In the genomic region with DNA sequence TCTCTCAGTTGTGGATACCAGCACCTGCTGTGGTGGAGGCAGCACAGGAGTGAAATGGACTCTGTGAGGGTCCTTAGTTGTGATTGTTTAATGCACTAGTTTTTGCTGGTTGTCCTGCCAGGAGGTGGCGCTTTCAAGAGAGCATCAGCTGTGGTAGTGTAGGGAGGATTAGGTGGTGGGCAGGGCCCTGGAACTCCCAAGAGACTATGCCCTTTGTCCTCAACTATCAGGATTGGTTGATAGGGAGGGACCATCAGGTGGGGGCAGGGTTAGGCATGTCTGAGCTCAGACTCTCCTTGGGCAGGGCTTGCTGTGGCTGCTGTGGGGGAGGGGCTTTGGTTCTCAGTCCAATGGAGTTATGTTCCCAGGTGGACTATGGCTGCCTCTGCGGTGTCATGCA, we compare ENCODE assay signal across 1 cellular context.
TF ChIP-seq lines count a peak whose summit lies in the region.

No MANE protein-coding gene starts in this region.

TF ChIP-seq in GM23338, 12 proteins besides CTCF, POLR2A, EP300 and RAD21 (continued from another document):
- TF ChIP-seq, protein P1, sequence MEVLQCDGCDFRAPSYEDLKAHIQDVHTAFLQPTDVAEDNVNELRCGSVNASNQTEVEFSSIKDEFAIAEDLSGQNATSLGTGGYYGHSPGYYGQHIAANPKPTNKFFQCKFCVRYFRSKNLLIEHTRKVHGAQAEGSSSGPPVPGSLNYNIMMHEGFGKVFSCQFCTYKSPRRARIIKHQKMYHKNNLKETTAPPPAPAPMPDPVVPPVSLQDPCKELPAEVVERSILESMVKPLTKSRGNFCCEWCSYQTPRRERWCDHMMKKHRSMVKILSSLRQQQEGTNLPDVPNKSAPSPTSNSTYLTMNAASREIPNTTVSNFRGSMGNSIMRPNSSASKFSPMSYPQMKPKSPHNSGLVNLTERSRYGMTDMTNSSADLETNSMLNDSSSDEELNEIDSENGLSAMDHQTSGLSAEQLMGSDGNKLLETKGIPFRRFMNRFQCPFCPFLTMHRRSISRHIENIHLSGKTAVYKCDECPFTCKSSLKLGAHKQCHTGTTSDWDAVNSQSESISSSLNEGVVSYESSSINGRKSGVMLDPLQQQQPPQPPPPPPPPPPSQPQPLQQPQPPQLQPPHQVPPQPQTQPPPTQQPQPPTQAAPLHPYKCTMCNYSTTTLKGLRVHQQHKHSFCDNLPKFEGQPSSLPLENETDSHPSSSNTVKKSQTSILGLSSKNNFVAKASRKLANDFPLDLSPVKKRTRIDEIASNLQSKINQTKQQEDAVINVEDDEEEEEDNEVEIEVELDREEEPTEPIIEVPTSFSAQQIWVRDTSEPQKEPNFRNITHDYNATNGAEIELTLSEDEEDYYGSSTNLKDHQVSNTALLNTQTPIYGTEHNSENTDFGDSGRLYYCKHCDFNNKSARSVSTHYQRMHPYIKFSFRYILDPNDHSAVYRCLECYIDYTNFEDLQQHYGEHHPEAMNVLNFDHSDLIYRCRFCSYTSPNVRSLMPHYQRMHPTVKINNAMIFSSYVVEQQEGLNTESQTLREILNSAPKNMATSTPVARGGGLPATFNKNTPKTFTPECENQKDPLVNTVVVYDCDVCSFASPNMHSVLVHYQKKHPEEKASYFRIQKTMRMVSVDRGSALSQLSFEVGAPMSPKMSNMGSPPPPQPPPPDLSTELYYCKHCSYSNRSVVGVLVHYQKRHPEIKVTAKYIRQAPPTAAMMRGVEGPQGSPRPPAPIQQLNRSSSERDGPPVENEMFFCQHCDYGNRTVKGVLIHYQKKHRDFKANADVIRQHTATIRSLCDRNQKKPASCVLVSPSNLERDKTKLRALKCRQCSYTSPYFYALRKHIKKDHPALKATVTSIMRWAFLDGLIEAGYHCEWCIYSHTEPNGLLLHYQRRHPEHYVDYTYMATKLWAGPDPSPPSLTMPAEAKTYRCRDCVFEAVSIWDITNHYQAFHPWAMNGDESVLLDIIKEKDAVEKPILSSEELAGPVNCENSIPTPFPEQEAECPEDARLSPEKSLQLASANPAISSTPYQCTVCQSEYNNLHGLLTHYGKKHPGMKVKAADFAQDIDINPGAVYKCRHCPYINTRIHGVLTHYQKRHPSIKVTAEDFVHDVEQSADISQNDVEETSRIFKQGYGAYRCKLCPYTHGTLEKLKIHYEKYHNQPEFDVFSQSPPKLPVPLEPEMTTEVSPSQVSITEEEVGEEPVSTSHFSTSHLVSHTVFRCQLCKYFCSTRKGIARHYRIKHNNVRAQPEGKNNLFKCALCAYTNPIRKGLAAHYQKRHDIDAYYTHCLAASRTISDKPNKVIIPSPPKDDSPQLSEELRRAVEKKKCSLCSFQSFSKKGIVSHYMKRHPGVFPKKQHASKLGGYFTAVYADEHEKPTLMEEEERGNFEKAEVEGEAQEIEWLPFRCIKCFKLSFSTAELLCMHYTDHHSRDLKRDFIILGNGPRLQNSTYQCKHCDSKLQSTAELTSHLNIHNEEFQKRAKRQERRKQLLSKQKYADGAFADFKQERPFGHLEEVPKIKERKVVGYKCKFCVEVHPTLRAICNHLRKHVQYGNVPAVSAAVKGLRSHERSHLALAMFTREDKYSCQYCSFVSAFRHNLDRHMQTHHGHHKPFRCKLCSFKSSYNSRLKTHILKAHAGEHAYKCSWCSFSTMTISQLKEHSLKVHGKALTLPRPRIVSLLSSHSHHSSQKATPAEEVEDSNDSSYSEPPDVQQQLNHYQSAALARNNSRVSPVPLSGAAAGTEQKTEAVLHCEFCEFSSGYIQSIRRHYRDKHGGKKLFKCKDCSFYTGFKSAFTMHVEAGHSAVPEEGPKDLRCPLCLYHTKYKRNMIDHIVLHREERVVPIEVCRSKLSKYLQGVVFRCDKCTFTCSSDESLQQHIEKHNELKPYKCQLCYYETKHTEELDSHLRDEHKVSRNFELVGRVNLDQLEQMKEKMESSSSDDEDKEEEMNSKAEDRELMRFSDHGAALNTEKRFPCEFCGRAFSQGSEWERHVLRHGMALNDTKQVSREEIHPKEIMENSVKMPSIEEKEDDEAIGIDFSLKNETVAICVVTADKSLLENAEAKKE (CRISPR knock-in tag; IDR thresholded peaks at IDR 0.05), result no peak
- TF ChIP-seq ZNF114 (CRISPR knock-in tag; IDR thresholded peaks at IDR 0.05), result no peak
- TF ChIP-seq JUNB (IDR thresholded peaks at IDR 0.05; ENCODE audit: unreplicated experiment), result no peak
- TF ChIP-seq CREB1 (CRISPR knock-in tag; IDR thresholded peaks at IDR 0.05; ENCODE audit: low read depth), result no peak
- no peak for TF ChIP-seq EZH2 (IDR thresholded peaks at IDR 0.05; ENCODE audit: low read depth, unreplicated experiment)
